ENCODE assay signal across 7 cellular contexts in genomic region chr14:65850429-65851145, GRCh38.
DNase-seq lines count a peak whose midpoint lies in the region; ATAC-seq lines count a peak whose summit lies in the region.

No MANE protein-coding gene starts in this region.

- intact Hi-C loops in cardiac septum (cut with DNase I) = no loop called here

- DNase-seq in NCI-H2171 (lab: John Stamatoyannopoulos, UW) (peak; percentile 90), cerebellum (ENCODE audit: low spot score) (peak; percentile 82), medulla oblongata (ENCODE audit: extremely low spot score) (no peak), cardiac septum (ENCODE audit: low spot score) (no peak)
- peak; percentile 63 for DNase-seq in activated CD4-positive, alpha-beta T cell treated with anti-CD3 and anti-CD28 coated beads for 48 hours
- peak; percentile 19 for DNase-seq in stimulated activated CD8-positive, alpha-beta memory T cell treated with anti-CD3 and anti-CD28 coated beads, Interleukin-7, amount 100 ng/mL, for 48 hours (ENCODE audit: extremely low read depth in 1 of 2, low read depth in 1 of 2)

- ATAC-seq in HG02588 (IDR thresholded peaks at IDR 0.05; ENCODE audit: unreplicated experiment) = no peak

Comparison
In these comparisons a context has a peak if more than half of its experiments do, and no peak if none do; other contexts are left out.
1. DNase-seq: peak in NCI-H2171 (single experiment), activated CD4-positive, alpha-beta T cell treated with anti-CD3 and anti-CD28 coated beads for 48 hours (single experiment), cerebellum (single experiment) and stimulated activated CD8-positive, alpha-beta memory T cell treated with anti-CD3 and anti-CD28 coated beads, Interleukin-7, amount 100 ng/mL, for 48 hours (2 of 2); none in medulla oblongata (single experiment) and cardiac septum (single experiment).